ENCODE assay signal across 16 cellular contexts in the genomic region with DNA sequence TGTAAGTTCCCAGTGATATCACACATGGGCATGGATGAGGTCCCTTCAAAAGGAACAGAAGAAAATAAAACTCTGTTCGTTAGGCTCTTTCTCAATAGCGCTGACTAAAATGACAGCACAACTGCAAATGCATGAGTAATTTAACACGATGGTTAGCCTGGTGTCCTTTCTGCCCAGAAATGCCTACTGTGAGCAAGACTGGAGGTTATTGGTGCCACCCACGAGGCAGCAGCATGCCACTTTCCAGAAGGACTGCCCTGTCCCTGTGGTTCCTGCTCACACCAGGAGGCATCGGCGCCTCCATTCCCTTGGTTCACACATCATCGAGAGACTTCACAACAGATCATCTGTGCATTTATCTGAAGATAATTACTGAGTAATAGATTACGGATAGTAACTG.
"Had no signal": no experiment of that assay in that cellular context is flagged by ENCODE, and none has a peak within 500 bp of the region (broad histone marks: within the 10 kb centered on the region; RNA-seq: fewer than 3 reads in every experiment).

No MANE protein-coding gene starts in this region.

- H3K4me3 Mint-ChIP-seq: activated T-cell treated with anti-CD3 and anti-CD28 coated beads, Interleukin-2, amount 50 U/mL, for 4 hours; brain; nephron progenitor cell; type B pancreatic cell had no signal

- DNase-seq: activated CD4-positive, alpha-beta T cell treated with anti-CD3 and anti-CD28 coated beads for 4 hours; activated naive CD4-positive, alpha-beta T cell; activated T-cell treated with anti-CD3 and anti-CD28 coated beads, Interleukin-2, amount 50 U/mL, for 4 hours; amniotic stem cell; dorsolateral prefrontal cortex; esophagus squamous epithelium; foreskin melanocyte; head of caudate nucleus; nephron progenitor cell; SIG-M5; sigmoid colon; stimulated activated CD4-positive, alpha-beta T cell treated with anti-CD3 and anti-CD28 coated beads, Interleukin-2, amount 100 ng/mL, for 48 hours; stimulated activated naive CD8-positive, alpha-beta T cell treated with anti-CD3 and anti-CD28 coated beads, Interleukin-15, Interleukin-2, amounts not matched to agents 100 U/mL and 50 U/mL, for 24 hours had no signal

- H3K27me3 Mint-ChIP-seq: brain, type B pancreatic cell had no signal

- H3K9me3 Mint-ChIP-seq: activated T-cell treated with anti-CD3 and anti-CD28 coated beads, Interleukin-2, amount 50 U/mL, for 4 hours; type B pancreatic cell had no signal

- H3K4me3 ChIP-seq: dorsolateral prefrontal cortex, esophagus squamous epithelium, sigmoid colon, suprapubic skin had no signal

- H3K27ac Mint-ChIP-seq: brain, type B pancreatic cell had no signal

- H3K27ac ChIP-seq: dorsolateral prefrontal cortex, esophagus squamous epithelium, sigmoid colon, suprapubic skin had no signal

- ATAC-seq: activated T-cell treated with anti-CD3 and anti-CD28 coated beads, Interleukin-2, amount 50 U/mL, for 4 hours; stimulated activated naive CD8-positive, alpha-beta T cell treated with anti-CD3 and anti-CD28 coated beads, Interleukin-15, Interleukin-2, amounts not matched to agents 100 U/mL and 50 U/mL, for 24 hours had no signal

- H3K9me3 ChIP-seq: esophagus squamous epithelium, sigmoid colon, suprapubic skin had no signal

- H3K27me3 ChIP-seq: dorsolateral prefrontal cortex, esophagus squamous epithelium, sigmoid colon, suprapubic skin had no signal

- H3K4me1 ChIP-seq: sigmoid colon had no signal
